Comparison of ENCODE assay signal across 8 cellular contexts in genomic region chr10:22317121-22317370, GRCh38. TPM values are rescaled to one million over a fixed set of nuclear protein-coding genes. Genes with fewer than 3 reads are reported as not detected.
DNase-seq lines count a peak whose midpoint lies in the region; ATAC-seq, FAIRE-seq and TF ChIP-seq lines count a peak whose summit lies in the region.

No MANE protein-coding gene starts in this region.

- peaks cover 36% of the 10 kb centered on the region for H3K4me1 Mint-ChIP-seq in activated T-cell treated with anti-CD3 and anti-CD28 coated beads, Interleukin-2, amount 50 U/mL, for 4 hours (ENCODE audit: low read depth)
- H3K4me1 Mint-ChIP-seq in activated naive CD8-positive, alpha-beta T cell (ENCODE audit: low read depth) = peaks cover 36% of the 10 kb centered on the region

- no peaks in the 10 kb centered on the region for H3K27me3 Mint-ChIP-seq in activated T-cell treated with anti-CD3 and anti-CD28 coated beads, Interleukin-2, amount 50 U/mL, for 4 hours (ENCODE audit: low read depth)
- peaks cover 1% of the 10 kb centered on the region for H3K27me3 Mint-ChIP-seq in activated naive CD8-positive, alpha-beta T cell

- 17 to 18% methylated on average over 8 of the region's 8 CpGs for WGBS in thyroid gland, 2 donors

- no peak for ATAC-seq in activated T-cell treated with anti-CD3 and anti-CD28 coated beads, Interleukin-2, amount 50 U/mL, for 4 hours
- no peak for ATAC-seq in HG02938 (IDR thresholded peaks at IDR 0.05; ENCODE audit: unreplicated experiment)

- H3K4me1 ChIP-seq in thyroid gland = peaks cover 7 to 9% of the 10 kb centered on the region in 2 donors

- TF ChIP-seq CTCF in thyroid gland (IDR thresholded peaks at IDR 0.05) = no peak

- intact Hi-C loops in thyroid gland (cut with DNase I) = no loop called here

- no peak for FAIRE-seq in H54 (lab: Jason Lieb, UNC)

- no peaks in the 10 kb centered on the region for H3K9me3 Mint-ChIP-seq in activated T-cell treated with anti-CD3 and anti-CD28 coated beads, Interleukin-2, amount 50 U/mL, for 4 hours
- no peaks in the 10 kb centered on the region for H3K9me3 Mint-ChIP-seq in activated naive CD8-positive, alpha-beta T cell (ENCODE audit: low read depth)

- H3K4me3 Mint-ChIP-seq in activated T-cell treated with anti-CD3 and anti-CD28 coated beads, Interleukin-2, amount 50 U/mL, for 4 hours = peak overlapping the region; percentile 86
- peak overlapping the region; percentile 93 for H3K4me3 Mint-ChIP-seq in activated naive CD8-positive, alpha-beta T cell

- H3K27me3 ChIP-seq in layer of hippocampus (ENCODE audit: control insufficient read depth, insufficient read depth, low read length) (peaks cover 2% of the 10 kb centered on the region), thyroid gland (no peaks in the 10 kb centered on the region)

- H3K27ac ChIP-seq in layer of hippocampus (ENCODE audit: low read depth, low read length) (peak overlapping the region; percentile 94), thyroid gland (peak overlapping the region; percentile 82 to 92 (median 88))

- DNase-seq in activated T-cell treated with anti-CD3 and anti-CD28 coated beads, Interleukin-2, amount 50 U/mL, for 4 hours = no peak
- DNase-seq in activated T-cell treated with anti-CD3 and anti-CD28 coated beads, Interleukin-2, amount 50 U/mL, for 1 hour = no peak
- DNase-seq in thyroid gland = peak in 1 of 2 donors; percentile 14
- no peak for DNase-seq in NCI-H524 (lab: John Stamatoyannopoulos, UW)
- no peak for DNase-seq in H54 (ENCODE audit: insufficient read length, low spot score)

- H3K36me3 Mint-ChIP-seq in activated T-cell treated with anti-CD3 and anti-CD28 coated beads, Interleukin-2, amount 50 U/mL, for 4 hours (ENCODE audit: insufficient read depth) = no peaks in the 10 kb centered on the region
- H3K36me3 Mint-ChIP-seq in activated naive CD8-positive, alpha-beta T cell = no peaks in the 10 kb centered on the region

- no peak for TF ChIP-seq POLR2A in thyroid gland (IDR thresholded peaks at IDR 0.05)
- TF ChIP-seq POLR2A in H54 (IDR thresholded peaks at IDR 0.05; ENCODE audit: low read depth, low read length) = no peak

- peak overlapping the region; percentile 60 to 86 (median 61) for H3K4me3 ChIP-seq in thyroid gland (replicated peaks in 1 of 3)

- peak overlapping the region; percentile 92 for H3K27ac Mint-ChIP-seq in activated naive CD8-positive, alpha-beta T cell

- H3K9me3 ChIP-seq in thyroid gland = no peaks in the 10 kb centered on the region

- no peaks in the 10 kb centered on the region for H3K36me3 ChIP-seq in thyroid gland

RNA-seq across cellular contexts. Expression of gene COMMD3, which starts 0.9 kb away (rescaled TPM):
- total RNA-seq in activated T-cell treated with anti-CD3 and anti-CD28 coated beads, Interleukin-2, amount 50 U/mL, for 4 hours = 10 to 100 TPM; 49.3 to 56.4 (median 51.0) TPM
- 10 to 100 TPM; 29.9 to 41.3 (median 31.4) TPM for total RNA-seq in thyroid gland

RNA-seq across cellular contexts. Expression of gene BMI1, which starts 3.9 kb away (rescaled TPM):
- total RNA-seq in activated T-cell treated with anti-CD3 and anti-CD28 coated beads, Interleukin-2, amount 50 U/mL, for 4 hours = 10 to 100 TPM; 80.9 to 96.1 (median 89.5) TPM
- total RNA-seq in thyroid gland = 10 to 100 TPM; 41.2 to 73.5 (median 59.0) TPM

RNA-seq across cellular contexts. Expression of gene SPAG6, which starts 28.2 kb away (rescaled TPM):
- not detected for total RNA-seq in activated T-cell treated with anti-CD3 and anti-CD28 coated beads, Interleukin-2, amount 50 U/mL, for 4 hours
- total RNA-seq in thyroid gland = under 1 TPM in 1 of 4 donors, not detected in 3; 0.27 TPM
